ENCODE assay signal across 15 cellular contexts in the genomic region with DNA sequence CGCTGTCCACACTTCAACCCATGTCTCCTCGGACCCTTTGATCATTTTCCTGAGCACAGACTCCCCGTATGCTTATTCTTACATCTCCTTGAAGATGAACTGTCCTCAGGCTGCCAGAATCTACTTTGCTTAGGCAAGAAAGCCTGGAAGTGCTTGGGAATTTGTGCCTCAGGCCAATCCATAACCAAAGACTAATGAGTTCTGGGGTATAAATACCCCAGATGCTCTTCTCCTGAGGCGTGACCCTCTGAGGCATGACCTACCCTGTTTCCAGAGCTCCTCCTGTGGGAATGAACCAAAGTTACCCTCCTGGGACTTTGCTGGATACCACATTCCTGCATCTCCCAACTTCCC. TPM values are rescaled to one million over a fixed set of nuclear protein-coding genes. Genes with fewer than 3 reads are reported as not detected.
A peak's percentile ranks its signal among the peaks of the same experiment; 100 is the strongest.
DNase-seq lines count a peak whose midpoint lies in the region; ATAC-seq and TF ChIP-seq lines count a peak whose summit lies in the region.
"Had no signal": no experiment of that assay in that cellular context is flagged by ENCODE, and none has a peak within 500 bp of the region (broad histone marks: within the 10 kb centered on the region; RNA-seq: fewer than 3 reads in every experiment).

No MANE protein-coding gene starts in this region.

- no peak overlapping the region for H3K18ac ChIP-seq in trophoblast cell (ENCODE audit: low read length)

- no peaks in the 10 kb centered on the region for H3K79me2 ChIP-seq in trophoblast cell (ENCODE audit: control insufficient read depth, insufficient read depth, low read length, poor library complexity)

- H3K4me3 ChIP-seq in trophoblast cell (ENCODE audit: low read depth, low read length), result no peak overlapping the region
- H3K4me3 ChIP-seq in upper lobe of right lung, result no peak overlapping the region
- H3K4me3 ChIP-seq: MG63 had no signal

- intact Hi-C loops in left ventricle myocardium superior (cut with micrococcal nuclease) (no loop called here), upper lobe of right lung (cut with DNase I) (no loop called here)

- H2BK5ac ChIP-seq in trophoblast cell (ENCODE audit: low read depth, low read length, poor library complexity), result peak overlapping the region; percentile 88

- H3K9me3 ChIP-seq in trophoblast cell (ENCODE audit: insufficient read depth, low read depth, low read length) (peaks cover 2% of the 10 kb centered on the region), upper lobe of right lung (no peaks in the 10 kb centered on the region)
- H3K9me3 ChIP-seq: MG63 had no signal

- no peak overlapping the region for H4K91ac ChIP-seq in trophoblast cell (ENCODE audit: low read depth, low read length)

- no peak overlapping the region for H2AK5ac ChIP-seq in trophoblast cell (ENCODE audit: low read length)

- peaks cover 8% of the 10 kb centered on the region for H3K79me1 ChIP-seq in trophoblast cell (ENCODE audit: low read length)

- H3K36me3 ChIP-seq in trophoblast cell (ENCODE audit: control insufficient read depth in 1 of 2, insufficient read depth in 2 of 2, low read length in 2 of 2), result no peaks in the 10 kb centered on the region
- H3K36me3 ChIP-seq in upper lobe of right lung, result no peaks in the 10 kb centered on the region
- H3K36me3 ChIP-seq: MG63 had no signal

- H3K14ac ChIP-seq in trophoblast cell (ENCODE audit: low read length), result no peak overlapping the region

- H3K4ac ChIP-seq in trophoblast cell (ENCODE audit: low read depth, low read length), result no peak overlapping the region

- no peaks in the 10 kb centered on the region for H3K27me3 ChIP-seq in trophoblast cell (ENCODE audit: insufficient read depth, low read length)
- no peaks in the 10 kb centered on the region for H3K27me3 ChIP-seq in upper lobe of right lung
- H3K27me3 ChIP-seq: MG63 had no signal

- no CpG with 5 or more reads among the region's 4 CpGs for WGBS in trophoblast cell (ENCODE audit: extremely low coverage, insufficient coverage, insufficient read length)

- peak overlapping the region; percentile 54 for H2BK12ac ChIP-seq in trophoblast cell (ENCODE audit: low read length)

- H3K4me2 ChIP-seq in trophoblast cell (ENCODE audit: low read length), result peak overlapping the region; percentile 38

- no peak overlapping the region for H3K9ac ChIP-seq in trophoblast cell (ENCODE audit: low read length)

- DNase-seq in RPMI7951 (ENCODE audit: low read depth) (peak; percentile 7), left ventricle myocardium superior (no peak), trophoblast cell (no peak), upper lobe of right lung (no peak), T-helper 9 cell (no peak), NOMO-1 (lab: John Stamatoyannopoulos, UW; ENCODE audit: unreplicated experiment in 2 of 2) (no peak), NCI-H2171 treated with DMSO at 0.1 percent for 48 hours (lab: John Stamatoyannopoulos, UW) (no peak)
- DNase-seq: activated CD8-positive, alpha-beta T cell treated with anti-CD3 and anti-CD28 coated beads, Interleukin-2, amount 10 ng/mL, durations not matched to agents 7 days and 5 days; central memory CD4-positive, alpha-beta T cell; NCI-H1694; NCI-H2227 treated with DMSO at 0.1 percent for 48 hours had no signal

- H3K4me1 ChIP-seq in trophoblast cell (ENCODE audit: control insufficient read depth in 1 of 2, insufficient read depth in 2 of 2, low read length in 2 of 2) (peaks cover 8 to 11% of the 10 kb centered on the region in 2 experiments), upper lobe of right lung (peaks cover 6% of the 10 kb centered on the region)

- H4K12ac ChIP-seq in trophoblast cell (ENCODE audit: low read depth, low read length), result no peak overlapping the region

- peak overlapping the region; percentile 45 for H2AFZ ChIP-seq in trophoblast cell (ENCODE audit: insufficient read depth, low read length, poor library complexity)

- TF ChIP-seq CTCF in upper lobe of right lung (IDR thresholded peaks at IDR 0.05), result no peak

- peak; percentile 36 for ATAC-seq in left ventricle myocardium superior
- no peak for ATAC-seq in upper lobe of right lung
- no peak for ATAC-seq in GM21723 (IDR thresholded peaks at IDR 0.05; ENCODE audit: unreplicated experiment)
- ATAC-seq: activated CD8-positive, alpha-beta T cell treated with anti-CD3 and anti-CD28 coated beads, Interleukin-2, amount 10 ng/mL, durations not matched to agents 7 days and 5 days had no signal

- H2BK120ac ChIP-seq in trophoblast cell (ENCODE audit: insufficient read depth, low read length, poor library complexity), result peak overlapping the region; percentile 68

- no peak overlapping the region for H3K23ac ChIP-seq in trophoblast cell (ENCODE audit: low read length)

- peak overlapping the region; percentile 73 for H3K27ac ChIP-seq in trophoblast cell (ENCODE audit: low read depth, low read length)
- peak overlapping the region; percentile 40 for H3K27ac ChIP-seq in upper lobe of right lung

- no peak overlapping the region for H4K8ac ChIP-seq in trophoblast cell (ENCODE audit: low read depth, low read length)

RNA-seq across cellular contexts. Expression of a gene that starts 10.1 kb away (rescaled TPM):
- 0.49 TPM in 1 of 2 replicates, not detected in the other for total RNA-seq in RPMI7951 (2014; rRNA removed; shearing (Covaris generic))
- 0.40 TPM for total RNA-seq in left ventricle myocardium superior
- 0.90 and 1.5 TPM in 2 replicates for polyA plus RNA-seq in trophoblast cell (2013)
- total RNA-seq in upper lobe of right lung, result not detected
- total RNA-seq: activated CD8-positive, alpha-beta T cell treated with anti-CD3 and anti-CD28 coated beads, Interleukin-2, amount 10 ng/mL, durations not matched to agents 7 days and 5 days; left lobe of liver; pulmonary artery endothelial cell had no signal
